Comparison of ENCODE assay signal across 12 cellular contexts in genomic region chr19:49761625-49762311, GRCh38. TPM values are rescaled to one million over a fixed set of nuclear protein-coding genes. Genes with fewer than 3 reads are reported as not detected.
DNase-seq lines count a peak whose midpoint lies in the region; ATAC-seq and TF ChIP-seq lines count a peak whose summit lies in the region.
"Had no signal": no experiment of that assay in that cellular context is flagged by ENCODE, and none has a peak within 500 bp of the region (broad histone marks: within the 10 kb centered on the region; RNA-seq: fewer than 3 reads in every experiment).

No MANE protein-coding gene starts in this region.

- H3K4me3 ChIP-seq in ACC112 (ENCODE audit: low read depth, low read length) (no peak overlapping the region), Peyer's patch (no peak overlapping the region)
- H3K4me3 ChIP-seq: dorsolateral prefrontal cortex, prostate gland, SK-N-MC, transverse colon had no signal

- no peak overlapping the region for H3K27ac Mint-ChIP-seq in HFFc6
- H3K27ac Mint-ChIP-seq in activated naive CD8-positive, alpha-beta T cell treated with anti-CD3 and anti-CD28 coated beads, Interleukin-2, amount 10 ng/mL, durations not matched to agents 7 days and 5 days = peak overlapping the region; percentile 65

- H3K27me3 Mint-ChIP-seq in HFFc6 (ENCODE audit: insufficient read depth) = no peaks in the 10 kb centered on the region
- peaks cover 3% of the 10 kb centered on the region for H3K27me3 Mint-ChIP-seq in activated naive CD8-positive, alpha-beta T cell treated with anti-CD3 and anti-CD28 coated beads, Interleukin-2, amount 10 ng/mL, durations not matched to agents 7 days and 5 days

- POLR2A ChIA-PET in activated naive CD8-positive, alpha-beta T cell treated with anti-CD3 and anti-CD28 coated beads, Interleukin-2, amount 10 ng/mL, durations not matched to agents 7 days and 5 days (lab: Charles Lee) = interaction anchor here (0.6 kb wide), 1 partner anchor 44 kb away, joined by 3 read pairs; no protein-coding TSS in a partner anchor

- H3K27me3 ChIP-seq in ACC112 (ENCODE audit: insufficient read depth, low read length) (no peaks in the 10 kb centered on the region), Peyer's patch (no peaks in the 10 kb centered on the region)
- H3K27me3 ChIP-seq: dorsolateral prefrontal cortex, transverse colon had no signal

- H3K36me3 ChIP-seq in ACC112 (ENCODE audit: insufficient read depth, low read length) = no peaks in the 10 kb centered on the region
- H3K36me3 ChIP-seq in Peyer's patch = no peaks in the 10 kb centered on the region
- H3K36me3 ChIP-seq: prostate gland, transverse colon had no signal

- no peak for ATAC-seq in activated naive CD8-positive, alpha-beta T cell treated with anti-CD3 and anti-CD28 coated beads, Interleukin-2, amount 10 ng/mL, durations not matched to agents 7 days and 5 days (ENCODE audit: low read depth)
- ATAC-seq in GM21360 (IDR thresholded peaks at IDR 0.05; ENCODE audit: unreplicated experiment) = no peak
- no peak for ATAC-seq in GM19035 (IDR thresholded peaks at IDR 0.05; ENCODE audit: unreplicated experiment)

- TF ChIP-seq POLR2A in Peyer's patch (IDR thresholded peaks at IDR 0.05) = no peak

- peaks cover 7% of the 10 kb centered on the region for H3K4me1 ChIP-seq in ACC112 (ENCODE audit: control insufficient read depth, insufficient read depth, low read length, unreplicated experiment)
- peaks cover 0 to 6% (median 2%) of the 10 kb centered on the region in 4 donors for H3K4me1 ChIP-seq in Peyer's patch
- H3K4me1 ChIP-seq: prostate gland had no signal

- no peak overlapping the region for H3K4me3 Mint-ChIP-seq in HFFc6
- H3K4me3 Mint-ChIP-seq in activated naive CD8-positive, alpha-beta T cell treated with anti-CD3 and anti-CD28 coated beads, Interleukin-2, amount 10 ng/mL, durations not matched to agents 7 days and 5 days = peak overlapping the region; percentile 58

- H3K4me1 Mint-ChIP-seq in HFFc6 (ENCODE audit: low read depth) = peaks cover 33% of the 10 kb centered on the region
- H3K4me1 Mint-ChIP-seq in activated naive CD8-positive, alpha-beta T cell treated with anti-CD3 and anti-CD28 coated beads, Interleukin-2, amount 10 ng/mL, durations not matched to agents 7 days and 5 days = peaks cover 8% of the 10 kb centered on the region

- H3K27ac ChIP-seq in ACC112 (ENCODE audit: low read depth, low read length) (peak overlapping the region; percentile 34), Peyer's patch (no peak overlapping the region)
- H3K27ac ChIP-seq: prostate gland, SK-N-MC, transverse colon had no signal

- DNase-seq in HFFc6 (no peak), left kidney (ENCODE audit: low read depth, low spot score) (peak; percentile 64), NCI-H2081 treated with DMSO at 0.1 percent for 48 hours (lab: John Stamatoyannopoulos, UW) (no peak), Peyer's patch (no peak)
- no peak for DNase-seq in activated naive CD8-positive, alpha-beta T cell treated with anti-CD3 and anti-CD28 coated beads, Interleukin-2, amount 10 ng/mL, durations not matched to agents 7 days and 5 days
- DNase-seq: dorsolateral prefrontal cortex, transverse colon had no signal

- H3K36me3 Mint-ChIP-seq in HFFc6 (ENCODE audit: low read depth) = no peaks in the 10 kb centered on the region
- H3K36me3 Mint-ChIP-seq in activated naive CD8-positive, alpha-beta T cell treated with anti-CD3 and anti-CD28 coated beads, Interleukin-2, amount 10 ng/mL, durations not matched to agents 7 days and 5 days = peaks cover 2% of the 10 kb centered on the region

- no peaks in the 10 kb centered on the region for H3K79me2 ChIP-seq in ACC112 (ENCODE audit: control insufficient read depth, insufficient read depth, low read length, unreplicated experiment)

- H3K9me3 Mint-ChIP-seq in HFFc6 = no peaks in the 10 kb centered on the region
- no peaks in the 10 kb centered on the region for H3K9me3 Mint-ChIP-seq in activated naive CD8-positive, alpha-beta T cell treated with anti-CD3 and anti-CD28 coated beads, Interleukin-2, amount 10 ng/mL, durations not matched to agents 7 days and 5 days

- no peaks in the 10 kb centered on the region for H3K9me3 ChIP-seq in Peyer's patch
- H3K9me3 ChIP-seq: prostate gland, transverse colon had no signal

- TF ChIP-seq CTCF in HFFc6 (IDR thresholded peaks at IDR 0.05) = peak; percentile 28
- no peak for TF ChIP-seq CTCF in Peyer's patch (IDR thresholded peaks at IDR 0.05)

- peak overlapping the region; percentile 77 for H2AFZ ChIP-seq in ACC112 (ENCODE audit: low read length, unreplicated experiment)

RNA-seq across cellular contexts. Expression of gene TSKS, which starts 1.3 kb away (rescaled TPM):
- not detected for total RNA-seq in HFFc6 (2021; fragmentation: NEBNext Ultra II Directional; extraction: Animal tissue kit (Norgen Biotek cat#: 25700))
- 1 to 10 TPM; 2.0 to 2.4 TPM for total RNA-seq in activated naive CD8-positive, alpha-beta T cell treated with anti-CD3 and anti-CD28 coated beads, Interleukin-2, amount 10 ng/mL, durations not matched to agents 7 days and 5 days
- total RNA-seq in Peyer's patch = not detected

RNA-seq across cellular contexts. Expression of gene AP2A1, which starts 5.0 kb away (rescaled TPM):
- total RNA-seq in HFFc6 (2021; fragmentation: NEBNext Ultra II Directional; extraction: Animal tissue kit (Norgen Biotek cat#: 25700)) = 100 to 1,000 TPM; 145 to 177 (median 162) TPM
- 10 to 100 TPM; 81.6 to 87.7 TPM for total RNA-seq in activated naive CD8-positive, alpha-beta T cell treated with anti-CD3 and anti-CD28 coated beads, Interleukin-2, amount 10 ng/mL, durations not matched to agents 7 days and 5 days
- total RNA-seq in Peyer's patch = 100 to 1,000 TPM in 1 of 4 donors, 10 to 100 TPM in 3; 57.8 to 102 (median 85.1) TPM

RNA-seq across cellular contexts. Expression of gene FUZ, which starts 51.3 kb away (rescaled TPM):
- 10 to 100 TPM in 5 of 6 experiments, 1 to 10 TPM in 1; 9.4 to 14.2 (median 11.7) TPM for total RNA-seq in HFFc6 (2021; fragmentation: NEBNext Ultra II Directional; extraction: Animal tissue kit (Norgen Biotek cat#: 25700))
- 10 to 100 TPM; 30.0 to 31.3 TPM for total RNA-seq in activated naive CD8-positive, alpha-beta T cell treated with anti-CD3 and anti-CD28 coated beads, Interleukin-2, amount 10 ng/mL, durations not matched to agents 7 days and 5 days
- total RNA-seq in Peyer's patch = 10 to 100 TPM in 3 of 4 donors, 1 to 10 TPM in 1; 4.1 to 13.8 (median 12.3) TPM

RNA-seq across cellular contexts. Expression of gene MED25, which starts 56.3 kb away (rescaled TPM):
- 10 to 100 TPM; 44.5 to 50.6 (median 47.8) TPM for total RNA-seq in HFFc6 (2021; fragmentation: NEBNext Ultra II Directional; extraction: Animal tissue kit (Norgen Biotek cat#: 25700))
- 10 to 100 TPM; 60.4 to 66.3 TPM for total RNA-seq in activated naive CD8-positive, alpha-beta T cell treated with anti-CD3 and anti-CD28 coated beads, Interleukin-2, amount 10 ng/mL, durations not matched to agents 7 days and 5 days
- total RNA-seq in Peyer's patch = 10 to 100 TPM; 29.7 to 57.7 (median 41.8) TPM
